1 cellular context compared by ENCODE assay signal in the genomic region with DNA sequence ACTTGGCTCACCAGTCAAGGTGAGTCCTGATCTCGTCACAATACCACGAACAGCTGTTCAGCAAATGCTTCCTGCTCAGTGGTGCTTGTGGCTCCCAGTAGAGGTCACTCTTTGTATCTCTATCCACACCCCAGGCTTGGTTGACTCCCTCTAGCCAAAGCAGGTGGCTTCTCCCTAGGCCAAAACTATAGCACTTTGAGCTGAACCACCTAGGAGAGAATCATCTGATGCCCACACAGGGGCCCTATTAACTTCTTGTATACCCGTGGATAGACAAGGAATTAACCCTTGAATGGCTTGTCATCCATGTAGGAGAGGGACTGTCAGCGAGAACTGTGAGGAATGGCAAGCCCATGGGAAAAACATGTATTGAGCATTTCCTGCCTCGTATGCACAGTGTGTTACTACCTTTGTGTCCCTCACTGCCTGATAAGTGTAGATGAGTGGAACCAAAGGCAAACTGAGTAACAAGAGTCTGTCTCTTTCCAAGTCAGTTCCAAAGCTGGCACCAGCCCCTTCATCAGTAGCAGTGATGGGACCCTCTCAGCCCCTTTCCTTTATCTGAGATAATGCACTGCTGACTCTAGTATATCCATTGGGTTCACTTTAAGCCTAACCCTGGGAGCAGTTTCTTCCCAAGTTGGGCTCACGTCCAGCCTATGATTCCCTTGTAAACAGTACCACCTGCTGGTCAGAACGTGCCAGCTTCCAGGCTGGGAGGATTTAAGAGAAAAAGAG.
TF ChIP-seq lines count a peak whose summit lies in the region.

No MANE protein-coding gene starts in this region.

TF ChIP-seq in HepG2, 621 proteins besides CTCF, POLR2A, EP300 and RAD21 (continued from another document):
- peak; percentile 90; the same call in 1 of the 2 replicates for TF ChIP-seq ZNF337 (CRISPR knock-in tag; IDR thresholded peaks at IDR 0.05; ENCODE audit: borderline replicate concordance, low read depth)
- 0 out of 2 replicates have a peak, but pooled peaks have one; percentile 60 for TF ChIP-seq SP140L (CRISPR knock-in tag; IDR thresholded peaks at IDR 0.05; ENCODE audit: borderline replicate concordance)
- TF ChIP-seq ZKSCAN1 (IDR thresholded peaks at IDR 0.05; ENCODE audit: low read length), result peak; percentile 42; the same call in 1 of the 2 replicates
- TF ChIP-seq MTF1 (CRISPR knock-in tag; IDR thresholded peaks at IDR 0.05), result no peak
- TF ChIP-seq MTF2 (CRISPR knock-in tag; IDR thresholded peaks at IDR 0.05; ENCODE audit: borderline replicate concordance), result 0 out of 2 replicates have a peak, but pooled peaks have one; percentile 30
- TF ChIP-seq DMTF1 (CRISPR knock-in tag; IDR thresholded peaks at IDR 0.05), result no peak
- peak; percentile 17; the same call in 1 of the 2 replicates for TF ChIP-seq FOSL2 (CRISPR knock-in tag; IDR thresholded peaks at IDR 0.05)
- 0 out of 2 replicates have a peak, but pooled peaks have one; percentile 21 for TF ChIP-seq SMAD3 (CRISPR knock-in tag; IDR thresholded peaks at IDR 0.05)
- TF ChIP-seq, protein P1, sequence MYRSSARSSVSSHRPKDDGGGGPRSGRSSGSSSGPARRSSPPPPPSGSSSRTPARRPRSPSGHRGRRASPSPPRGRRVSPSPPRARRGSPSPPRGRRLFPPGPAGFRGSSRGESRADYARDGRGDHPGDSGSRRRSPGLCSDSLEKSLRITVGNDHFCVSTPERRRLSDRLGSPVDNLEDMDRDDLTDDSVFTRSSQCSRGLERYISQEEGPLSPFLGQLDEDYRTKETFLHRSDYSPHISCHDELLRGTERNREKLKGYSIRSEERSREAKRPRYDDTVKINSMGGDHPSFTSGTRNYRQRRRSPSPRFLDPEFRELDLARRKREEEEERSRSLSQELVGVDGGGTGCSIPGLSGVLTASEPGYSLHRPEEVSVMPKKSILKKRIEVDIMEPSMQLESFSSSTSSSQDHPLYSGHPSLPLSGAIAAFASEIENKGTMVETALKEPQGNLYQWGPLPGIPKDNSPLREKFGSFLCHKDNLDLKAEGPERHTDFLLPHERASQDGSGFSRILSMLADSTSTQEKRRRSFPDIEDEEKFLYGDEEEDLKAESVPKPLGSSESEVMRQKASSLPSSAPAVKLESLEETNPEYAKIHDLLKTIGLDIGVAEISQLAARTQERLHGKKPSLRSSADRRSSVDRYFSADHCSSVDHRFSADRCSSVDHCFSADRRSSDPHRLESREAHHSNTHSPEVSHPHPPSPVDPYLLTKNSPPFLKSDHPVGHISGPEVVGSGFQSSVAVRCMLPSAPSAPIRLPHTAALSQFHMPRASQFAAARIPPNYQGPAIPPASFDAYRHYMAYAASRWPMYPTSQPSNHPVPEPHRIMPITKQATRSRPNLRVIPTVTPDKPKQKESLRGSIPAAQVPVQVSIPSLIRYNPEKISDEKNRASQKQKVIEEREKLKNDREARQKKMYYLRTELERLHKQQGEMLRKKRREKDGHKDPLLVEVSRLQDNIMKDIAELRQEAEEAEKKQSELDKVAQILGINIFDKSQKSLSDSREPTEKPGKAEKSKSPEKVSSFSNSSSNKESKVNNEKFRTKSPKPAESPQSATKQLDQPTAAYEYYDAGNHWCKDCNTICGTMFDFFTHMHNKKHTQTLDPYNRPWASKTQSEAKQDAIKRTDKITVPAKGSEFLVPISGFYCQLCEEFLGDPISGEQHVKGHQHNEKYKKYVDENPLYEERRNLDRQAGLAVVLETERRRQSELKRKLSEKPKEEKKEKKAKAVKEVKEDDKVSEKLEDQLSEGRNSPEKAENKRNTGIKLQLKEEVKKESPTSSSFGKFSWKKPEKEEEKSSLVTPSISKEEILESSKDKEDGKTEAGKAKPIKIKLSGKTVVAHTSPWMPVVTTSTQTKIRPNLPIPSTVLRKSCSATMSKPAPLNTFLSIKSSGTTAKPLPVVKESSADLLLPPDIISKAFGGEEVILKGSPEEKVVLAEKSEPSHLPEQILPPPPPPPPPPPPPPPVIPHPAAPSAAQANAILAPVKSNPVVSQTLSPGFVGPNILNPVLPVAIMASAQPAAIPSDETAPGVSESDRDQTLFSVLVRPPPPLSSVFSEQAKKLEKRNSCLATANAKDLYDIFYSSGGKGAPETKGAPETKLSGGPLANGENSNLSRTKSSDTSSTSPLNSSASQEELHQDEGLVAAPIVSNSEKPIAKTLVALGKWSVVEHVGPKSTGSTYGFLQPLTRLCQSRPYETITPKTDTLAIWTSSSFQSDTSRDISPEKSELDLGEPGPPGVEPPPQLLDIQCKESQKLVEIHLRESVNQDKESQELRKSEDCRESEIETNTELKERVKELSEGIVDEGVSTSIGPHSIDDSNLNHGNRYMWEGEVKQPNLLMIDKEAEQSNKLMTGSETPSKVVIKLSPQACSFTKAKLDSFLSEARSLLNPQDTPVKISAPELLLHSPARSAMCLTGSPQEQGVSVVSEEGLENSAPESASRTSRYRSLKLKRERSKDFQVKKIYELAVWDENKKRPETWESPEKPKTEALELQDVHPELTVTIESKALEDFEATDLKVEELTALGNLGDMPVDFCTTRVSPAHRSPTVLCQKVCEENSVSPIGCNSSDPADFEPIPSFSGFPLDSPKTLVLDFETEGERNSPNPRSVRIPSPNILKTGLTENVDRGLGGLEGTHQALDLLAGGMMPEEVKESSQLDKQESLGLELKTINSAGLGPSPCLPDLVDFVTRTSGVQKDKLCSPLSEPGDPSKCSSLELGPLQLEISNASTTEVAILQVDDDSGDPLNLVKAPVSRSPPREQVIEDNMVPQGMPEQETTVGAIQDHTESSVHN (CRISPR knock-in tag; IDR thresholded peaks at IDR 0.05), result peak; percentile 92; the same call in 1 of the 2 replicates
- TF ChIP-seq ZNF556 (CRISPR knock-in tag; IDR thresholded peaks at IDR 0.05; ENCODE audit: borderline replicate concordance), result peak; percentile 55; the same call in 1 of the 2 replicates
- TF ChIP-seq ZGPAT (CRISPR knock-in tag; IDR thresholded peaks at IDR 0.05), result peak; percentile 60
